In genomic region chr13:114241918-114242317, GRCh38 we compare ENCODE assay signal across 1 cellular context.
TF ChIP-seq lines count a peak whose summit lies in the region.

No MANE protein-coding gene starts in this region.

TF ChIP-seq in A549, 52 proteins besides CTCF, POLR2A, EP300 and RAD21:
- TF ChIP-seq, protein P1, sequence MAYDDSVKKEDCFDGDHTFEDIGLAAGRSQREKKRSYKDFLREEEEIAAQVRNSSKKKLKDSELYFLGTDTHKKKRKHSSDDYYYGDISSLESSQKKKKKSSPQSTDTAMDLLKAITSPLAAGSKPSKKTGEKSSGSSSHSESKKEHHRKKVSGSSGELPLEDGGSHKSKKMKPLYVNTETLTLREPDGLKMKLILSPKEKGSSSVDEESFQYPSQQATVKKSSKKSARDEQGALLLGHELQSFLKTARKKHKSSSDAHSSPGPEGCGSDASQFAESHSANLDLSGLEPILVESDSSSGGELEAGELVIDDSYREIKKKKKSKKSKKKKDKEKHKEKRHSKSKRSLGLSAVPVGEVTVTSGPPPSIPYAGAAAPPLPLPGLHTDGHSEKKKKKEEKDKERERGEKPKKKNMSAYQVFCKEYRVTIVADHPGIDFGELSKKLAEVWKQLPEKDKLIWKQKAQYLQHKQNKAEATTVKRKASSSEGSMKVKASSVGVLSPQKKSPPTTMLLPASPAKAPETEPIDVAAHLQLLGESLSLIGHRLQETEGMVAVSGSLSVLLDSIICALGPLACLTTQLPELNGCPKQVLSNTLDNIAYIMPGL (CRISPR knock-in tag; IDR thresholded peaks at IDR 0.05; ENCODE audit: borderline replicate concordance) = no peak
- TF ChIP-seq MAFK (IDR thresholded peaks at IDR 0.05; ENCODE audit: partially characterized antibody) (peak; percentile 35), JUNB (IDR thresholded peaks at IDR 0.05) (no peak)
